24 cellular contexts compared by ENCODE assay signal in the genomic region with DNA sequence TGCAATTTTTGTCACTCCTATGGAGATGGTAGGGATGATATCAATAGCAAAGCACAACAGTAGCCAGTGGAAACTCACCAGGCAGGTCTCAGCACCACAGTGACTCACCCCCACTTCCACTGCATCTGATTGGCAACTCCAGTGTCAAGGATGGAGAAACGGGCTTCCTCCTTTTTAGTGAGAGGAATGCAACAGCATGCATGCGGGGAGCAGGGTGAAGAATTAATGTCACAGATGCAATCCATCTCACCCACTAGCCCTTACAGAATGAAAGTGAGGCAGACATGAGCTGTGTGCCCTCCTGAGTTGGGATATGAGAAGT.
DNase-seq lines count a peak whose midpoint lies in the region; ATAC-seq and TF ChIP-seq lines count a peak whose summit lies in the region.
"Had no signal": no experiment of that assay in that cellular context is flagged by ENCODE, and none has a peak within 500 bp of the region (broad histone marks: within the 10 kb centered on the region; RNA-seq: fewer than 3 reads in every experiment).

No MANE protein-coding gene starts in this region.

- H3K9me3 Mint-ChIP-seq in activated CD4-positive, alpha-beta T cell treated with anti-CD3 and anti-CD28 coated beads for 36 hours (ENCODE audit: low read depth), result no peaks in the 10 kb centered on the region
- H3K9me3 Mint-ChIP-seq in activated naive CD8-positive, alpha-beta T cell (ENCODE audit: low read depth), result no peaks in the 10 kb centered on the region

- H3K18ac ChIP-seq in mesendoderm (ENCODE audit: low read length), result no peak overlapping the region

- no peak overlapping the region for H2BK120ac ChIP-seq in mesendoderm (ENCODE audit: low read depth, low read length)

- no peak overlapping the region for H2BK15ac ChIP-seq in mesendoderm (replicated peaks; ENCODE audit: low read depth)

- no peak for TF ChIP-seq POLR2A in tibial nerve (IDR thresholded peaks at IDR 0.05)

- peaks cover 13% of the 10 kb centered on the region for H3K27me3 Mint-ChIP-seq in activated CD4-positive, alpha-beta T cell treated with anti-CD3 and anti-CD28 coated beads for 36 hours
- no peaks in the 10 kb centered on the region for H3K27me3 Mint-ChIP-seq in activated naive CD8-positive, alpha-beta T cell

- DNase-seq in activated CD4-positive, alpha-beta T cell treated with anti-CD3 and anti-CD28 coated beads for 36 hours, result peak; percentile 33
- no peak for DNase-seq in activated CD4-positive, alpha-beta T cell treated with anti-CD3 and anti-CD28 coated beads, Interleukin-2, amount 50 U/mL, for 1 hour
- DNase-seq in mesendoderm (peak; percentile 76), tibial nerve (ENCODE audit: low spot score in 2 of 2) (no peak), NCI-H2196 treated with DMSO at 0.1 percent for 48 hours (lab: John Stamatoyannopoulos, UW; ENCODE audit: unreplicated experiment) (no peak), caudate nucleus (lab: John Stamatoyannopoulos, UW) (no peak)
- DNase-seq: 8988T, aorta, COR-L47, DND-41, erythroblast, hypothalamus, kidney, mammary epithelial cell, NCI-H146, NCI-H748 treated with DMSO at 0.1 percent for 48 hours, occipital lobe, Right ventricle myocardium superior, spleen, SW 1271 had no signal

- no peak overlapping the region for H3K23ac ChIP-seq in mesendoderm (ENCODE audit: low read length)

- H3K27ac ChIP-seq in HUES64 (ENCODE audit: low read depth, low read length) (peak overlapping the region; percentile 83; the same call in 1 of the 2 replicates), mesendoderm (ENCODE audit: low read depth, low read length) (no peak overlapping the region), tibial nerve (no peak overlapping the region), caudate nucleus (ENCODE audit: low read depth, low read length) (no peak overlapping the region)
- H3K27ac ChIP-seq: spleen, vagina had no signal

- no peak for TF ChIP-seq EP300 in tibial nerve (IDR thresholded peaks at IDR 0.05)

- H4K8ac ChIP-seq in mesendoderm (ENCODE audit: low read depth, low read length), result no peak overlapping the region

- no peaks in the 10 kb centered on the region for H3K9me3 ChIP-seq in HUES64 (ENCODE audit: insufficient read depth, low read depth, low read length)
- H3K9me3 ChIP-seq in tibial nerve, result no peaks in the 10 kb centered on the region
- H3K9me3 ChIP-seq: spleen, vagina had no signal

- H3K36me3 Mint-ChIP-seq in activated CD4-positive, alpha-beta T cell treated with anti-CD3 and anti-CD28 coated beads for 36 hours (ENCODE audit: low read depth), result peaks cover 2% of the 10 kb centered on the region
- H3K36me3 Mint-ChIP-seq in activated naive CD8-positive, alpha-beta T cell, result no peaks in the 10 kb centered on the region

- ATAC-seq in activated CD4-positive, alpha-beta T cell treated with anti-CD3 and anti-CD28 coated beads for 36 hours, result no peak
- ATAC-seq: HCT116 had no signal

- no peaks in the 10 kb centered on the region for H3K79me1 ChIP-seq in mesendoderm (ENCODE audit: low read length)

- H3K79me2 ChIP-seq in mesendoderm (ENCODE audit: control insufficient read depth, insufficient read depth, low read length), result no peaks in the 10 kb centered on the region

- peaks cover 51% of the 10 kb centered on the region for H3K4me1 Mint-ChIP-seq in activated CD4-positive, alpha-beta T cell treated with anti-CD3 and anti-CD28 coated beads for 36 hours
- H3K4me1 Mint-ChIP-seq in activated naive CD8-positive, alpha-beta T cell (ENCODE audit: low read depth), result peaks cover 48% of the 10 kb centered on the region

- H3K9ac ChIP-seq in HUES64 (ENCODE audit: low read depth, low read length), result no peak overlapping the region
- H3K9ac ChIP-seq in mesendoderm (ENCODE audit: low read length), result no peak overlapping the region

- no peak overlapping the region for H2AK5ac ChIP-seq in mesendoderm (ENCODE audit: low read length)

- TF ChIP-seq CTCF in tibial nerve (IDR thresholded peaks at IDR 0.05), result no peak

- H3K4me2 ChIP-seq in mesendoderm (ENCODE audit: low read length), result no peak overlapping the region

- H3K4me3 ChIP-seq in HUES64 (ENCODE audit: low read length) (no peak overlapping the region), mesendoderm (ENCODE audit: low read length) (no peak overlapping the region), tibial nerve (no peak overlapping the region)
- H3K4me3 ChIP-seq: spleen, vagina had no signal

- CTCF ChIA-PET in activated CD4-positive, alpha-beta T cell treated with anti-CD3 and anti-CD28 coated beads for 36 hours (lab: Charles Lee), result no interaction called here

- no peak overlapping the region for H4K5ac ChIP-seq in mesendoderm (ENCODE audit: low read length)

- no peak overlapping the region for H3K4ac ChIP-seq in mesendoderm (ENCODE audit: low read depth, low read length)

- peak overlapping the region; percentile 82 for H3K27ac Mint-ChIP-seq in activated CD4-positive, alpha-beta T cell treated with anti-CD3 and anti-CD28 coated beads for 36 hours
- H3K27ac Mint-ChIP-seq in activated naive CD8-positive, alpha-beta T cell, result peak overlapping the region; percentile 91

- H3K27me3 ChIP-seq in HUES64 (ENCODE audit: insufficient read depth, low read length), result no peaks in the 10 kb centered on the region
- no peaks in the 10 kb centered on the region for H3K27me3 ChIP-seq in mesendoderm (ENCODE audit: insufficient read depth, low read length, poor library complexity)
- H3K27me3 ChIP-seq in tibial nerve, result no peaks in the 10 kb centered on the region
- H3K27me3 ChIP-seq: vagina had no signal

- H3K4me3 Mint-ChIP-seq in activated CD4-positive, alpha-beta T cell treated with anti-CD3 and anti-CD28 coated beads for 36 hours, result no peak overlapping the region
- H3K4me3 Mint-ChIP-seq in activated naive CD8-positive, alpha-beta T cell, result peak overlapping the region; percentile 10

- WGBS in HUES64, result 83% methylated on average over 2 of the region's 2 CpGs
- no CpG with 5 or more reads among the region's 2 CpGs for WGBS in mesendoderm (ENCODE audit: extremely low coverage, insufficient coverage, low lambda C conversion rate)
- WGBS in tibial nerve, 2 donors, result 44 to 47% methylated on average over 2 of the region's 2 CpGs

- H2BK5ac ChIP-seq in mesendoderm (ENCODE audit: low read length), result no peak overlapping the region

- H3K4me1 ChIP-seq in HUES64 (ENCODE audit: insufficient read depth, low read length) (peaks cover 20% of the 10 kb centered on the region), mesendoderm (ENCODE audit: control insufficient read depth, low read depth, low read length) (peaks cover 7% of the 10 kb centered on the region), tibial nerve (no peaks in the 10 kb centered on the region)
- H3K4me1 ChIP-seq: spleen, vagina had no signal

- H3K36me3 ChIP-seq in HUES64 (ENCODE audit: insufficient read depth, low read length) (no peaks in the 10 kb centered on the region), mesendoderm (ENCODE audit: control insufficient read depth, insufficient read depth, low read length) (no peaks in the 10 kb centered on the region), tibial nerve (no peaks in the 10 kb centered on the region)
- H3K36me3 ChIP-seq: spleen, vagina had no signal

- POLR2A ChIA-PET in activated CD4-positive, alpha-beta T cell treated with anti-CD3 and anti-CD28 coated beads for 36 hours (lab: Charles Lee), result no interaction called here

- intact Hi-C loops in activated CD4-positive, alpha-beta T cell treated with anti-CD3 and anti-CD28 coated beads for 36 hours (cut with DNase I, micrococcal nuclease), result loop anchor here in 1 of 2 experiments (2.0 to 10.0 kb wide), 8 partner anchors 65 to 1585 kb away; partner anchors contain the start of gene ARHGAP17

- no peak overlapping the region for H3K56ac ChIP-seq in mesendoderm (ENCODE audit: low read length)

Comparison
In these comparisons a context has a peak if more than half of its experiments do, and no peak if none do; other contexts are left out.
1. DNase-seq: peak in activated CD4-positive, alpha-beta T cell treated with anti-CD3 and anti-CD28 coated beads for 36 hours (single experiment) and mesendoderm (single experiment); none in activated CD4-positive, alpha-beta T cell treated with anti-CD3 and anti-CD28 coated beads, Interleukin-2, amount 50 U/mL, for 1 hour (single experiment), tibial nerve (0 of 2), NCI-H2196 treated with DMSO at 0.1 percent for 48 hours (single experiment) and caudate nucleus (0 of 61).